1 cellular context compared by ENCODE assay signal in genomic region chr1:34747638-34747941, GRCh38.
TF ChIP-seq lines count a peak whose summit lies in the region.

No MANE protein-coding gene starts in this region.

TF ChIP-seq in H1, 55 proteins besides CTCF, POLR2A, EP300 and RAD21:
- TF ChIP-seq CHD2 (IDR thresholded peaks at IDR 0.05; ENCODE audit: low read length) (no peak), EZH2 (IDR thresholded peaks at IDR 0.05; ENCODE audit: low read depth, low read length, severe bottlenecking) (no peak), JUND (IDR thresholded peaks at IDR 0.05; ENCODE audit: low read length) (no peak), EGR1 (IDR thresholded peaks at IDR 0.05; ENCODE audit: borderline replicate concordance, low read depth, low read length) (no peak), CBX8 (IDR thresholded peaks at IDR 0.05; ENCODE audit: borderline replicate concordance, low read depth, low read length) (no peak), TAF7 (optimal IDR thresholded peaks at IDR 0.05; ENCODE audit: borderline replicate concordance, low read depth, low read length) (no peak), TEAD4 (IDR thresholded peaks at IDR 0.05; ENCODE audit: low read depth, low read length) (no peak), SIRT6 (IDR thresholded peaks at IDR 0.05; ENCODE audit: low read length) (no peak), CTBP2 (IDR thresholded peaks at IDR 0.05; ENCODE audit: borderline replicate concordance, insufficient read depth, insufficient read length, low read length) (no peak), KDM4A (IDR thresholded peaks at IDR 0.05; ENCODE audit: low read depth, low read length, severe bottlenecking) (no peak), SP1 (IDR thresholded peaks at IDR 0.05; ENCODE audit: low read depth, low read length) (no peak), RXRA (IDR thresholded peaks at IDR 0.05; ENCODE audit: insufficient read depth, low read depth, low read length) (no peak), SIX5 (IDR thresholded peaks at IDR 0.05; ENCODE audit: low read depth, low read length) (no peak), YY1 (IDR thresholded peaks at IDR 0.05; ENCODE audit: low read depth, low read length) (no peak), GTF2F1 (IDR thresholded peaks at IDR 0.05; ENCODE audit: borderline replicate concordance, low read depth, low read length) (no peak), SP2 (IDR thresholded peaks at IDR 0.05; ENCODE audit: low read length) (no peak), JUN (IDR thresholded peaks at IDR 0.05; ENCODE audit: low read depth, low read length) (no peak)
- TF ChIP-seq, protein P1, sequence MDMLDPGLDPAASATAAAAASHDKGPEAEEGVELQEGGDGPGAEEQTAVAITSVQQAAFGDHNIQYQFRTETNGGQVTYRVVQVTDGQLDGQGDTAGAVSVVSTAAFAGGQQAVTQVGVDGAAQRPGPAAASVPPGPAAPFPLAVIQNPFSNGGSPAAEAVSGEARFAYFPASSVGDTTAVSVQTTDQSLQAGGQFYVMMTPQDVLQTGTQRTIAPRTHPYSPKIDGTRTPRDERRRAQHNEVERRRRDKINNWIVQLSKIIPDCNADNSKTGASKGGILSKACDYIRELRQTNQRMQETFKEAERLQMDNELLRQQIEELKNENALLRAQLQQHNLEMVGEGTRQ (IDR thresholded peaks at IDR 0.05; ENCODE audit: low read length) = no peak
TF ChIP-seq in H1: peak in this region for 0.
